In genomic region chr9:6014668-6015270, GRCh38 we compare ENCODE assay signal across 8 cellular contexts. TPM values are rescaled to one million over a fixed set of nuclear protein-coding genes. Genes with fewer than 3 reads are reported as not detected.
DNase-seq lines count a peak whose midpoint lies in the region; ATAC-seq and TF ChIP-seq lines count a peak whose summit lies in the region.

No MANE protein-coding gene starts in this region.

- H3K27me3 ChIP-seq in aorta (ENCODE audit: control insufficient read depth in 1 of 2, insufficient read depth in 2 of 2, low read length in 1 of 2) = no peaks in the 10 kb centered on the region

- ATAC-seq in aorta (ENCODE audit: low FRiP score) (no peak), omental fat pad (ENCODE audit: low FRiP score) (no peak)

- H3K36me3 ChIP-seq in mesodermal cell (ENCODE audit: control insufficient read depth, insufficient read depth, low read length) = peaks cover 28% of the 10 kb centered on the region
- no peaks in the 10 kb centered on the region for H3K36me3 ChIP-seq in aorta (ENCODE audit: control insufficient read depth in 1 of 2, insufficient read depth in 2 of 2, low read length in 1 of 2)

- peaks cover 4% of the 10 kb centered on the region for H3K4me1 ChIP-seq in mesodermal cell (ENCODE audit: control insufficient read depth, insufficient read depth, low read length, poor library complexity, severe bottlenecking)
- peaks cover 0 to 11% of the 10 kb centered on the region in 2 donors for H3K4me1 ChIP-seq in aorta (ENCODE audit: control insufficient read depth in 1 of 2, insufficient read depth in 2 of 2, low read length in 2 of 2)

- peaks cover 14% of the 10 kb centered on the region for H3K9me3 ChIP-seq in mesodermal cell (ENCODE audit: control insufficient read depth, low read length)
- H3K9me3 ChIP-seq in aorta (ENCODE audit: control insufficient read depth, low read length) = no peaks in the 10 kb centered on the region

- DNase-seq in GM03348 (ENCODE audit: low spot score) = peak; percentile 33
- peak; percentile 90 for DNase-seq in OCI-M1 (lab: John Stamatoyannopoulos, UW)
- peak; percentile 25 for DNase-seq in dedifferentiated amniotic fluid mesenchymal stem cell (ENCODE audit: extremely low spot score)
- DNase-seq in aorta = no peak
- no peak for DNase-seq in omental fat pad (ENCODE audit: low spot score)
- no peak for DNase-seq in NCI-H524 treated with DMSO at 0.1 percent for 48 hours (lab: John Stamatoyannopoulos, UW)
- no peak for DNase-seq in retina

- H3K27ac ChIP-seq in mesodermal cell (ENCODE audit: low read depth, low read length, severe bottlenecking) = peak overlapping the region; percentile 96
- H3K27ac ChIP-seq in aorta (ENCODE audit: low read depth in 1 of 2, low read length in 2 of 2) = peak overlapping the region in 1 of 2 donors; percentile 88

- peak overlapping the region; percentile 77 for H3K4me3 ChIP-seq in mesodermal cell (ENCODE audit: extremely low read depth, insufficient read depth, low read length, poor library complexity, severe bottlenecking)
- peak overlapping the region; percentile 69 to 97 for H3K4me3 ChIP-seq in aorta (ENCODE audit: low read length in 2 of 2)

- TF ChIP-seq CTCF in omental fat pad (IDR thresholded peaks at IDR 0.05) = no peak

- intact Hi-C loops in aorta (cut with DNase I) = no loop called here

- WGBS in mesodermal cell (ENCODE audit: insufficient coverage in 2 of 2), 2 experiments = 0 to 6% methylated on average over 5 of the region's 9 CpGs
- 31 to 32% methylated on average over 9 of the region's 9 CpGs for WGBS in aorta, 2 donors

RNA-seq across cellular contexts. Expression of gene RANBP6, which starts 0.7 kb away (rescaled TPM):
- polyA plus RNA-seq in mesodermal cell (2013, experiment 1 of 2) = 24.6 TPM
- polyA plus RNA-seq in mesodermal cell (2013, experiment 2 of 2) = 24.5 TPM
- total RNA-seq in aorta = 10 to 100 TPM; 14.0 TPM
- polyA plus RNA-seq in aorta = 1 to 10 TPM; 2.4 to 7.7 TPM
- 10 to 100 TPM; 11.5 to 19.4 (median 15.0) TPM for total RNA-seq in omental fat pad

Comparison
In these comparisons a context has a peak if more than half of its experiments do, and no peak if none do; other contexts are left out.
1. DNase-seq: peak in GM03348 (single experiment), OCI-M1 (single experiment) and dedifferentiated amniotic fluid mesenchymal stem cell (single experiment); none in aorta (0 of 2), omental fat pad (single experiment), NCI-H524 treated with DMSO at 0.1 percent for 48 hours (single experiment) and retina (single experiment).